In the genomic region with DNA sequence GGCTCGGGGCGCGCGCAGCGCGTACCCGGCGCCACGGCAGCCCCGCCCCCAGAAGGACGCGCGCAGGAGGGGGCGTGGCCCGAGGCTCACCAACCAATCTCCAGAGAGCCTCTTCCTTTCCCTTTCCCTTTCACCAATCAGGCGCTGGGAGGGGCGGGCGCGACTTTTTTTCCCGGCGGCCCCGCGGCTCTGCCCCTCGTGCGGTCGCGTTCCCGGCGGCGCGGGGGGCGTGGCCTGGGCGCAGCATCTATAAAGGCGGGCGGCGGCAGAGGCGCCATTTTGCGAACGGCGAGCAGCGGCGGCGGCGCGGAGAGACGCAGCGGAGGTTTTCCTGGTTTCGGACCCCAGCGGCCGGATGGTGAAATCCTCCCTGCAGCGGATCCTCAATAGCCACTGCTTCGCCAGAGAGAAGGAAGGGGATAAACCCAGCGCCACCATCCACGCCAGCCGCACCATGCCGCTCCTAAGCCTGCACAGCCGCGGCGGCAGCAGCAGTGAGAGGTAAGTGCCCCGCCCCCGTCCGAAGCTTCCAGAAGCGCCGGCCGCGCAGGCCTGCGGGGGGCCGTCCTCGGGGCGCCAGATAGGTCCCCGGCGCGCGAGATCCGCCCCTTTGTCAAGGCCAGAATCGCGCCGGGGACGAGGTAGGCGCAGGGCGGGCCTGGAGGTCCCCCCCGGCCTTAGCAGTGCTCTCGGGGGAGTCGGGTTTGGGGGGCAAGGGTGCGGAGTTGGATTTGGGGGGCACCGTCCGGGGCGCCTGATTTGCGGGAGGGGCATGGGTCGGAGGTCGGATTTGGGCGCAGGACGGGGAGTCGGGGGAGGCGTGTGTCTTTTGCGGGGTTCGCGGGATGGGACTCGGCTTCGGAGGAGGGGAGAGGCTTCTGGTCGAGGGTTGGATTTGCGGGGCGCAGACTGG, we compare ENCODE assay signal across 8 cellular contexts. TPM values are rescaled to one million over a fixed set of nuclear protein-coding genes. Genes with fewer than 3 reads are reported as not detected.
DNase-seq lines count a peak whose midpoint lies in the region; ATAC-seq and TF ChIP-seq lines count a peak whose summit lies in the region.

No MANE protein-coding gene starts in this region.

- H3K36me3 ChIP-seq in OCI-LY1 (ENCODE audit: insufficient read depth, low read length) (peaks cover 40% of the 10 kb centered on the region), mucosa of descending colon (ENCODE audit: low read depth) (no peaks in the 10 kb centered on the region)

- no peak overlapping the region for H2AFZ ChIP-seq in OCI-LY1 (ENCODE audit: low read length)

- H3K9me3 ChIP-seq in OCI-LY1 (ENCODE audit: low read length) (no peaks in the 10 kb centered on the region), mucosa of descending colon (no peaks in the 10 kb centered on the region)

- DNase-seq in Caki2 (ENCODE audit: low read depth): peak; percentile 93
- DNase-seq in HuH-7 (ENCODE audit: low spot score): peak; percentile 98
- DNase-seq in activated T-cell treated with anti-CD3 and anti-CD28 coated beads for 24 hours (ENCODE audit: low read depth): peak; percentile 99
- peak; percentile 96 for DNase-seq in epithelial cell of esophagus (ENCODE audit: low read depth)
- peak; percentile 98 to 99 (median 99) for DNase-seq in mucosa of descending colon
- DNase-seq in stimulated activated CD8-positive, alpha-beta memory T cell treated with anti-CD3 and anti-CD28 coated beads, Interleukin-4, amount 100 ng/mL, for 1 hour (ENCODE audit: low read depth in 2 of 2, low spot score in 1 of 2): peak; percentile 98

- H3K4me1 ChIP-seq in OCI-LY1 (ENCODE audit: insufficient read depth, low read length, severe bottlenecking) (peaks cover 63% of the 10 kb centered on the region), mucosa of descending colon (ENCODE audit: low read depth) (peaks cover 38% of the 10 kb centered on the region)

- H3F3A ChIP-seq in OCI-LY1 (ENCODE audit: insufficient read depth, low read length): peaks cover 7% of the 10 kb centered on the region; the same call in 1 of the 2 replicates

- TF ChIP-seq CTCF in OCI-LY1 (IDR thresholded peaks at IDR 0.05; ENCODE audit: low read length): no peak; the same call in 1 of the 2 replicates
- TF ChIP-seq CTCF in epithelial cell of esophagus (IDR thresholded peaks at IDR 0.05; ENCODE audit: insufficient read depth, low read depth, low read length, missing control alignments): peak; percentile 18
- TF ChIP-seq CTCF in mucosa of descending colon (IDR thresholded peaks at IDR 0.05): peak; percentile 21

- H3K79me2 ChIP-seq in OCI-LY1 (ENCODE audit: insufficient read depth, low read length): peaks cover 29% of the 10 kb centered on the region

- in situ Hi-C loops in Caki2 (cut with HindIII; ENCODE audit: low pct_unique_long_range_greater_than_20kb, low sequenced_read_pairs): no loop called here

- no peaks in the 10 kb centered on the region for H3K27me3 ChIP-seq in OCI-LY1 (ENCODE audit: insufficient read depth, low read length)

- H3K4me3 ChIP-seq in OCI-LY1 (ENCODE audit: low read depth, low read length, poor library complexity, severe bottlenecking): peak overlapping the region; percentile 78
- peak overlapping the region; percentile 96 for H3K4me3 ChIP-seq in epithelial cell of esophagus (ENCODE audit: low read length)
- H3K4me3 ChIP-seq in mucosa of descending colon: peak overlapping the region; percentile 94

- intact Hi-C loops in mucosa of descending colon (cut with DNase I, micrococcal nuclease): loop anchor here (5.0 to 10.0 kb wide), 2 partner anchors 32 to 115 kb away; a partner anchor contains a TSS

- ATAC-seq in GM21381 (IDR thresholded peaks at IDR 0.05; ENCODE audit: unreplicated experiment) (peak; percentile 60), mucosa of descending colon (peak; percentile 87)

- no peaks in the 10 kb centered on the region for H3K9me2 ChIP-seq in OCI-LY1 (ENCODE audit: low read depth, low read length)

- peak overlapping the region; percentile 80 for H3K27ac ChIP-seq in OCI-LY1 (ENCODE audit: low read depth, low read length, poor library complexity, severe bottlenecking)

- 0 out of 2 replicates have a peak, but pooled peaks cover 2% of the 10 kb centered on the region for H4K20me1 ChIP-seq in OCI-LY1 (ENCODE audit: insufficient read depth, low read length)

- H3K9ac ChIP-seq in OCI-LY1 (ENCODE audit: low read length): peak overlapping the region; percentile 90

- H3K4me2 ChIP-seq in OCI-LY1 (ENCODE audit: low read length): peak overlapping the region; percentile 92

RNA-seq across cellular contexts. Expression of a gene that starts 12.5 kb away (rescaled TPM):
- total RNA-seq in Caki2 (2014; rRNA removed; shearing (Covaris generic); ENCODE audit: low replicate concordance): not detected in 2 replicates
- 1 to 10 TPM in 2 of 3 donors, under 1 TPM in 1; 0.29 to 1.4 (median 1.1) TPM for total RNA-seq in mucosa of descending colon

RNA-seq across cellular contexts. Expression of a gene that starts 13.3 kb away (rescaled TPM):
- not detected in 2 replicates for total RNA-seq in Caki2 (2014; rRNA removed; shearing (Covaris generic); ENCODE audit: low replicate concordance)
- total RNA-seq in mucosa of descending colon: 1 to 10 TPM in 1 of 3 donors, under 1 TPM in 2; 0.38 to 2.4 (median 0.87) TPM

RNA-seq across cellular contexts. Expression of a gene that starts 20.4 kb away (rescaled TPM):
- total RNA-seq in Caki2 (2014; rRNA removed; shearing (Covaris generic); ENCODE audit: low replicate concordance): 3.0 and 11.7 TPM in 2 replicates
- total RNA-seq in mucosa of descending colon: 1 to 10 TPM; 2.7 to 5.1 (median 3.8) TPM

RNA-seq across cellular contexts. Expression of a gene that starts 32.9 kb away (rescaled TPM):
- 9.9 and 23.2 TPM in 2 replicates for total RNA-seq in Caki2 (2014; rRNA removed; shearing (Covaris generic); ENCODE audit: low replicate concordance)
- total RNA-seq in mucosa of descending colon: 10 to 100 TPM; 60.6 to 81.2 (median 68.2) TPM

RNA-seq across cellular contexts. Expression of a gene that starts 33.4 kb away (rescaled TPM):
- total RNA-seq in Caki2 (2014; rRNA removed; shearing (Covaris generic); ENCODE audit: low replicate concordance): 55.9 and 96.2 TPM in 2 replicates
- total RNA-seq in mucosa of descending colon: 100 to 1,000 TPM; 132 to 231 (median 189) TPM

Comparison
In these comparisons a context has a peak if more than half of its experiments do, and no peak if none do; other contexts are left out.
1. Peak in every context shown above with its lines: DNase-seq, ATAC-seq, H3K4me3 ChIP-seq and H3K27ac ChIP-seq.